In genomic region chr17:50117202-50118040, GRCh38 we compare ENCODE assay signal across 8 cellular contexts. TPM values are rescaled to one million over a fixed set of nuclear protein-coding genes. Genes with fewer than 3 reads are reported as not detected.
DNase-seq lines count a peak whose midpoint lies in the region; ATAC-seq and TF ChIP-seq lines count a peak whose summit lies in the region.

No MANE protein-coding gene starts in this region.

- POLR2A ChIA-PET in AG04450 (lab: Yijun Ruan, JAX): interaction anchor here (1.2 kb wide), 1 partner anchor 10 kb away, joined by 3 read pairs; no protein-coding TSS in a partner anchor

- CTCF ChIA-PET in AG04450 (lab: Charles Lee): interaction anchor here (0.6 to 3.3 kb wide), 11 partner anchors 9 to 247 kb away, joined by 3 to 19 read pairs (median 3); no protein-coding TSS in a partner anchor

- no peaks in the 10 kb centered on the region for H3K36me3 Mint-ChIP-seq in T-helper 2 cell treated with Interferon-gamma antibody and Interleukin-4, amounts not matched to agents 5 μg/mL and 100 μg/mL, for 36 hours (ENCODE audit: low read depth)

- H3K4me3 Mint-ChIP-seq in T-helper 2 cell treated with Interferon-gamma antibody and Interleukin-4, amounts not matched to agents 5 μg/mL and 100 μg/mL, for 36 hours: peak overlapping the region; percentile 33

- ATAC-seq in body of pancreas (peak; percentile 81), HG02763 (IDR thresholded peaks at IDR 0.05; ENCODE audit: unreplicated experiment) (no peak)

- peaks cover 60% of the 10 kb centered on the region for H3K27me3 Mint-ChIP-seq in T-helper 2 cell treated with Interferon-gamma antibody and Interleukin-4, amounts not matched to agents 5 μg/mL and 100 μg/mL, for 36 hours (ENCODE audit: low read depth)

- H3K9me3 ChIP-seq in AG04450 (ENCODE audit: control insufficient read depth, insufficient read depth, low read length) (no peaks in the 10 kb centered on the region; the same call in 1 of the 2 replicates), HAP-1 (no peaks in the 10 kb centered on the region), body of pancreas (no peaks in the 10 kb centered on the region)

- no peaks in the 10 kb centered on the region for H3K9me3 Mint-ChIP-seq in T-helper 2 cell treated with Interferon-gamma antibody and Interleukin-4, amounts not matched to agents 5 μg/mL and 100 μg/mL, for 36 hours

- in situ Hi-C loops in HAP-1 (cut with MboI; ENCODE audit: low sequenced_read_pairs): no loop called here

- H3K4me1 ChIP-seq in HAP-1 (peaks cover 5% of the 10 kb centered on the region; the same call in 1 of the 2 replicates), body of pancreas (peaks cover 14% of the 10 kb centered on the region)

- H3K4me1 Mint-ChIP-seq in T-helper 2 cell treated with Interferon-gamma antibody and Interleukin-4, amounts not matched to agents 5 μg/mL and 100 μg/mL, for 36 hours (ENCODE audit: low read depth): peaks cover 10% of the 10 kb centered on the region

- no peak overlapping the region for H3K27ac Mint-ChIP-seq in T-helper 2 cell treated with Interferon-gamma antibody and Interleukin-4, amounts not matched to agents 5 μg/mL and 100 μg/mL, for 36 hours

- TF ChIP-seq POLR2A in body of pancreas (IDR thresholded peaks at IDR 0.05): no peak

- no peaks in the 10 kb centered on the region for H3K36me3 ChIP-seq in HAP-1 (replicated peaks)
- no peaks in the 10 kb centered on the region for H3K36me3 ChIP-seq in body of pancreas (replicated peaks in 1 of 2; ENCODE audit: insufficient read depth in 1 of 2, low read depth in 2 of 2)

- H3K27me3 ChIP-seq in AG04450 (ENCODE audit: control insufficient read depth, insufficient read depth, low read length) (peaks cover 3% of the 10 kb centered on the region), HAP-1 (ENCODE audit: low read depth) (no peaks in the 10 kb centered on the region), body of pancreas (no peaks in the 10 kb centered on the region)

- H3K27ac ChIP-seq in AG04450 (ENCODE audit: low read depth, low read length): no peak overlapping the region
- H3K27ac ChIP-seq in body of pancreas: no peak overlapping the region

- WGBS in body of pancreas, 2 donors: 9 to 82% methylated on average over 3 to 62 of the region's 64 CpGs

- intact Hi-C loops in body of pancreas (cut with DNase I): no loop called here

- H3K4me3 ChIP-seq in AG04450 (ENCODE audit: low read depth, low read length): no peak overlapping the region
- peak overlapping the region; percentile 5; the same call in 1 of the 2 replicates for H3K4me3 ChIP-seq in HAP-1
- H3K4me3 ChIP-seq in body of pancreas: no peak overlapping the region

- TF ChIP-seq CTCF in AG04450 (IDR thresholded peaks at IDR 0.05; ENCODE audit: low read depth, low read length) (peak; percentile 58), body of pancreas (IDR thresholded peaks at IDR 0.05) (peak; percentile 62 to 92 (median 71))

- no peak for DNase-seq in AG04450 (ENCODE audit: low read depth, low spot score)
- DNase-seq in HAP-1 (ENCODE audit: low spot score in 2 of 2): peak; percentile 71 to 83
- peak; percentile 55 for DNase-seq in T-helper 2 cell treated with Interferon-gamma antibody and Interleukin-4, amounts not matched to agents 5 μg/mL and 100 μg/mL, for 36 hours (ENCODE audit: low spot score)
- peak; percentile 64 to 78 (median 72) for DNase-seq in body of pancreas
- DNase-seq in iris pigment epithelial cell (ENCODE audit: low read depth): peak; percentile 70
- peak; percentile 63 to 65 for DNase-seq in stimulated activated CD4-positive, alpha-beta T cell treated with anti-CD3 and anti-CD28 coated beads, Interleukin-4, amount 100 ng/mL, for 4 hours
- no peak for DNase-seq in kidney glomerular epithelial cell (lab: John Stamatoyannopoulos, UW)

RNA-seq across cellular contexts. Expression of gene SAMD14, which starts 12.5 kb away (rescaled TPM):
- 3.5 and 5.3 TPM in 2 replicates for polyA plus RNA-seq in AG04450 (2011; rRNA removed)
- polyA minus RNA-seq in AG04450 (2011; rRNA and poly(A)+ RNA removed): 3.8 and 6.4 TPM in 2 replicates
- not detected for total RNA-seq in body of pancreas

RNA-seq across cellular contexts. Expression of gene PDK2, which starts 22.3 kb away (rescaled TPM):
- 62.4 and 81.7 TPM in 2 replicates for polyA plus RNA-seq in AG04450 (2011; rRNA removed)
- 87.6 and 106 TPM in 2 replicates for polyA minus RNA-seq in AG04450 (2011; rRNA and poly(A)+ RNA removed)
- 100 to 1,000 TPM in 1 of 2 donors, 10 to 100 TPM in 1; 27.0 to 119 TPM for total RNA-seq in body of pancreas

RNA-seq across cellular contexts. Expression of gene PPP1R9B, which starts 33.1 kb away (rescaled TPM):
- polyA plus RNA-seq in AG04450 (2011; rRNA removed): 17.6 and 18.2 TPM in 2 replicates
- 35.7 and 42.5 TPM in 2 replicates for polyA minus RNA-seq in AG04450 (2011; rRNA and poly(A)+ RNA removed)
- 10 to 100 TPM; 20.0 to 31.0 TPM for total RNA-seq in body of pancreas

RNA-seq across cellular contexts. Expression of gene SGCA, which starts 48.4 kb away (rescaled TPM):
- 0.16 and 0.21 TPM in 2 replicates for polyA plus RNA-seq in AG04450 (2011; rRNA removed)
- polyA minus RNA-seq in AG04450 (2011; rRNA and poly(A)+ RNA removed): not detected in 2 replicates
- total RNA-seq in body of pancreas: 1 to 10 TPM in 1 of 2 donors, not detected in 1; 1.3 TPM

Comparison
In these comparisons a context has a peak if more than half of its experiments do, and no peak if none do; other contexts are left out.
1. DNase-seq: peak in HAP-1 (2 of 2), T-helper 2 cell treated with Interferon-gamma antibody and Interleukin-4, amounts not matched to agents 5 μg/mL and 100 μg/mL, for 36 hours (single experiment), body of pancreas (4 of 4), iris pigment epithelial cell (single experiment) and stimulated activated CD4-positive, alpha-beta T cell treated with anti-CD3 and anti-CD28 coated beads, Interleukin-4, amount 100 ng/mL, for 4 hours (2 of 2); none in AG04450 (single experiment) and kidney glomerular epithelial cell (single experiment).